28 cellular contexts compared by ENCODE assay signal in the genomic region with DNA sequence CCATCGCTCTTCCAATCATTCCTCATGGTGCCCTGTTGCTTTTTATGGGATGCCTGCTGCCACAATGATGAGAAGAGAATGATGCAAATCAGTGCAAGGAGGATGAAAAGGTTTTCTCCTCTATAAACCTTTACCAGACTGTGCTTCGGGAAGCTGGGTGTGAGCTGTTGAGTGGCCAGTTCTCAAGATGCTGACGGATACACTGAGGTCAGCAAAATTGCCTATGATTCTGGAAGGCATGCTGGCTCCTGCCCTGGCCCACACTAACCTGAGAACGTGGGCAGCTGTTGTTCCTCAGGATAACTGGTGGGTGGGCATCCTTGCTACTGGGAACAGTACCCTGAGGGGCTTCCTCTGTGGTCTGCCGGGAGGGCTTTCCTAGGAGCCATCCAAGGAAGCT. TPM values are rescaled to one million over a fixed set of nuclear protein-coding genes. Genes with fewer than 3 reads are reported as not detected.
"Had no signal": no experiment of that assay in that cellular context is flagged by ENCODE, and none has a peak within 500 bp of the region (broad histone marks: within the 10 kb centered on the region; RNA-seq: fewer than 3 reads in every experiment).

No MANE protein-coding gene starts in this region.

- H3K36me3 ChIP-seq: stomach, suprapubic skin, thoracic aorta, thyroid gland, tibial artery, tibial nerve, transverse colon, upper lobe of left lung, upper lobe of right lung, uterus, vagina had no signal

- H3K27ac ChIP-seq: stomach, suprapubic skin, testis, thoracic aorta, thyroid gland, tibial artery, tibial nerve, transverse colon, upper lobe of left lung, upper lobe of right lung, uterus, vagina had no signal

- DNase-seq: stimulated activated CD4-positive, alpha-beta T cell treated with anti-CD3 and anti-CD28 coated beads, Interleukin-2, amount 100 ng/mL, for 48 hours; stimulated activated CD4-positive, alpha-beta T cell treated with anti-CD3 and anti-CD28 coated beads, Interleukin-4, amount 100 ng/mL, for 1 hour; stimulated activated CD4-positive, alpha-beta T cell treated with anti-CD3 and anti-CD28 coated beads, Interleukin-4, amount 100 ng/mL, for 24 hours; stimulated activated CD4-positive, alpha-beta T cell treated with anti-CD3 and anti-CD28 coated beads, Interleukin-4, amount 100 ng/mL, for 4 hours; stimulated activated CD8-positive, alpha-beta memory T cell treated with anti-CD3 and anti-CD28 coated beads, Interleukin-4, amount 100 ng/mL, for 48 hours; stimulated activated naive B cell treated with anti-CD40 and anti-IgM and Interleukin-4, amounts not matched to agents 10 μg/mL and 1 μg/mL and 100 μg/mL, for 72 hours; stimulated activated naive CD4-positive, alpha-beta T cell; stimulated activated naive CD4-positive, alpha-beta T cell treated with Interleukin-2 at 50 U/mL for 16 hours; stimulated activated naive CD8-positive, alpha-beta T cell treated with anti-CD3 and anti-CD28 coated beads, Interleukin-15, amount 100 ng/mL, for 72 hours; stimulated activated naive CD8-positive, alpha-beta T cell treated with anti-CD3 and anti-CD28 coated beads, Interleukin-15, Interleukin-2, amounts not matched to agents 100 U/mL and 50 U/mL, for 24 hours; stomach; testis; thyroid gland; tibial artery; transverse colon; upper lobe of left lung; upper lobe of right lung; uterus had no signal

- ATAC-seq: stimulated activated effector memory CD8-positive, alpha-beta T cell treated with anti-CD3 and anti-CD28 coated beads, Interleukin-12 subunit alpha, Interleukin-12 subunit beta, amount 100 ng/mL, for 72 hours; stimulated activated memory B cell treated with anti-CD40 and anti-IgM and Interleukin-4, amounts not matched to agents 10 μg/mL and 1 μg/mL and 100 μg/mL, for 72 hours; stimulated activated naive B cell treated with anti-CD40 and anti-IgM and Interleukin-4, amounts not matched to agents 10 μg/mL and 1 μg/mL and 100 μg/mL, for 72 hours; stimulated activated naive CD8-positive, alpha-beta T cell treated with anti-CD3 and anti-CD28 coated beads, Interleukin-15, amount 100 ng/mL, for 72 hours; stimulated activated naive CD8-positive, alpha-beta T cell treated with anti-CD3 and anti-CD28 coated beads, Interleukin-15, Interleukin-2, amounts not matched to agents 100 U/mL and 50 U/mL, for 24 hours; upper lobe of right lung had no signal

- H3K27me3 ChIP-seq: stomach, suprapubic skin, testis, thyroid gland, tibial artery, tibial nerve, transverse colon, upper lobe of left lung, upper lobe of right lung, uterus, vagina had no signal

- H3K9me3 ChIP-seq: stomach, suprapubic skin, testis, thoracic aorta, thyroid gland, tibial artery, tibial nerve, transverse colon, upper lobe of left lung, upper lobe of right lung, uterus, vagina had no signal

- H3K4me3 ChIP-seq: stomach, suprapubic skin, testis, thoracic aorta, thyroid gland, tibial artery, tibial nerve, transverse colon, upper lobe of left lung, upper lobe of right lung, uterus, vagina had no signal

- H3K4me1 ChIP-seq: thyroid gland, upper lobe of left lung, upper lobe of right lung, uterus, vagina had no signal

- FAIRE-seq: urothelium cell line had no signal

RNA-seq across cellular contexts. Expression of a gene that starts 0.8 kb away (rescaled TPM):
- total RNA-seq: subcutaneous adipose tissue, thoracic aorta, thyroid gland, tibial nerve, upper lobe of left lung, upper lobe of right lung, ureter had no signal

RNA-seq across cellular contexts. Expression of a gene that starts 34.8 kb away (rescaled TPM):
- total RNA-seq: subcutaneous adipose tissue, temporal lobe, testis, thoracic aorta, thyroid gland, tibial nerve, upper lobe of left lung, upper lobe of right lung, uterus had no signal
